In the genomic region with DNA sequence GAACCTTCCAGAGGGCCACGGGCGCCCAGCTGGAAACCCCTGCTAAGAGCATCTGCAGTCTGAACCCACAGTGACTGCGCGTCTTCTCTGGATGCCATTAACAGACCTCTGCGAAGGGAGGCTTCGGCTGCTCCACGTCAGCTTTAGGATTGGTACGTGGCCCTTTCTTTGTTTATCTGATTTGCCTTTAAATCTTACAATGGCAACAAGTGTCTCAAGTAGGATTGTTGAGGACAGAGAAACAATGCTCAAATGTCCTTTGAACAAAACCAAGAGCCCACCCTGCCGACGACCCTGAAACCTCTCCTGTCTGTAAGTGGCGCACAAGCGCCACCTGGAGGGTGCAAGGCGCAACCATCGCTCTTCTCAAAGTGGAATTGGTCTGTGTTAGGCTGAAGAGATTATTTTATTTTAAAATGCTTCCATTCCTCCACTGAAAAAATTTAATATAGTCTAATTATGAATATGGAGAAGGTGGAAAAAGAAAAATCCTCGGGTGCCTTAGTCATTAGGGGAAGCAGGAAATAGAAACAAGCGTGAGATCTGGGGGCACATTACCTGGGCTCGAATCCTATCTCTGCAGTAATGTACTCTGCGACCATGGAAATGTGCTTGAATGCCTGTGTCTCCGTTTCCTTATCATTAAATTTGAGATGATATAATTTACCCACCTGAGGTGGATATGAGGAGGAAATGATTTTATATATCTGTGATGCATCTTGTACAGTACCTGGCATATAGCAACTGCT, we compare ENCODE assay signal across 8 cellular contexts.
DNase-seq lines count a peak whose midpoint lies in the region; ATAC-seq and TF ChIP-seq lines count a peak whose summit lies in the region.

No MANE protein-coding gene starts in this region.

- H4K20me1 ChIP-seq in smooth muscle cell (ENCODE audit: low read depth) = no peaks in the 10 kb centered on the region

- H3K4me2 ChIP-seq in smooth muscle cell = peak overlapping the region; percentile 88

- intact Hi-C loops in activated CD4-positive, alpha-beta memory T cell treated with anti-CD3 and anti-CD28 coated beads for 36 hours (cut with micrococcal nuclease) = loop anchor here (1.0 to 2.0 kb wide), 2 partner anchors 130 to 819 kb away; no protein-coding TSS in a partner anchor
- intact Hi-C loops in body of pancreas (cut with DNase I) = loop anchor here (5.0 kb wide), 1 partner anchor 128 kb away; no protein-coding TSS in a partner anchor

- peaks cover 7% of the 10 kb centered on the region for H3K27me3 Mint-ChIP-seq in activated CD4-positive, alpha-beta memory T cell treated with anti-CD3 and anti-CD28 coated beads for 36 hours
- peaks cover 9% of the 10 kb centered on the region for H3K27me3 Mint-ChIP-seq in activated CD4-positive, alpha-beta memory T cell treated with anti-CD3 and anti-CD28 coated beads, Interleukin-2, amount 10 ng/mL, durations not matched to agents 7 days and 5 days

- H3F3A ChIP-seq in smooth muscle cell (ENCODE audit: low read depth) = no peaks in the 10 kb centered on the region

- H3K27ac ChIP-seq in Peyer's patch = no peak overlapping the region
- H3K27ac ChIP-seq in body of pancreas = no peak overlapping the region
- no peak overlapping the region for H3K27ac ChIP-seq in smooth muscle cell (ENCODE audit: low read depth)

- H3K9me3 ChIP-seq in Peyer's patch (no peaks in the 10 kb centered on the region), body of pancreas (no peaks in the 10 kb centered on the region), smooth muscle cell (replicated peaks; ENCODE audit: low read depth) (no peaks in the 10 kb centered on the region)

- ATAC-seq in HG03354 (IDR thresholded peaks at IDR 0.05; ENCODE audit: poor library complexity, severe bottlenecking, unreplicated experiment) = peak; percentile 67
- peak; percentile 53 for ATAC-seq in body of pancreas

- H3K79me2 ChIP-seq in smooth muscle cell (ENCODE audit: low read depth) = no peaks in the 10 kb centered on the region

- 20 to 21% methylated on average over 19 of the region's 19 CpGs for WGBS in body of pancreas, 2 donors
- 33% methylated on average over 19 of the region's 19 CpGs for WGBS in smooth muscle cell (ENCODE audit: low lambda C conversion rate)

- H3K36me3 ChIP-seq in Peyer's patch (no peaks in the 10 kb centered on the region), body of pancreas (replicated peaks in 1 of 2; ENCODE audit: insufficient read depth in 1 of 2, low read depth in 2 of 2) (no peaks in the 10 kb centered on the region), smooth muscle cell (ENCODE audit: low read depth) (no peaks in the 10 kb centered on the region)

- no peaks in the 10 kb centered on the region for H3K27me3 ChIP-seq in Peyer's patch
- H3K27me3 ChIP-seq in body of pancreas = no peaks in the 10 kb centered on the region
- H3K27me3 ChIP-seq in smooth muscle cell (ENCODE audit: low read depth) = no peaks in the 10 kb centered on the region

- TF ChIP-seq CTCF in Peyer's patch (IDR thresholded peaks at IDR 0.05) (peak; percentile 12 to 78 (median 70)), body of pancreas (IDR thresholded peaks at IDR 0.05) (peak; percentile 59 to 81 (median 69)), smooth muscle cell (IDR thresholded peaks at IDR 0.05; ENCODE audit: borderline replicate concordance, insufficient read depth, poor library complexity, severe bottlenecking) (peak; percentile 98)

- no peak overlapping the region for H3K4me3 Mint-ChIP-seq in activated CD4-positive, alpha-beta memory T cell treated with anti-CD3 and anti-CD28 coated beads for 36 hours
- H3K4me3 Mint-ChIP-seq in activated CD4-positive, alpha-beta memory T cell treated with anti-CD3 and anti-CD28 coated beads, Interleukin-2, amount 10 ng/mL, durations not matched to agents 7 days and 5 days = no peak overlapping the region

- peak; percentile 22 for DNase-seq in activated CD4-positive, alpha-beta memory T cell treated with anti-CD3 and anti-CD28 coated beads for 36 hours
- no peak for DNase-seq in activated CD4-positive, alpha-beta memory T cell treated with anti-CD3 and anti-CD28 coated beads, Interleukin-2, amount 10 ng/mL, durations not matched to agents 7 days and 5 days
- DNase-seq in Peyer's patch (peak in 2 of 3 donors; percentile 53 to 54), body of pancreas (peak in 3 of 4 donors; percentile 7 to 33 (median 21)), iris pigment epithelial cell (ENCODE audit: low read depth) (peak; percentile 26), smooth muscle cell (lab: John Stamatoyannopoulos, UW; ENCODE audit: unreplicated experiment) (no peak), DMS79 (lab: John Stamatoyannopoulos, UW) (no peak)

- POLR2A ChIA-PET in activated CD4-positive, alpha-beta memory T cell treated with anti-CD3 and anti-CD28 coated beads for 36 hours (lab: Charles Lee) = no interaction called here
- POLR2A ChIA-PET in activated CD4-positive, alpha-beta memory T cell treated with anti-CD3 and anti-CD28 coated beads, Interleukin-2, amount 10 ng/mL, durations not matched to agents 7 days and 5 days (lab: Charles Lee) = no interaction called here

- no peaks in the 10 kb centered on the region for H3K36me3 Mint-ChIP-seq in activated CD4-positive, alpha-beta memory T cell treated with anti-CD3 and anti-CD28 coated beads for 36 hours
- no peaks in the 10 kb centered on the region for H3K36me3 Mint-ChIP-seq in activated CD4-positive, alpha-beta memory T cell treated with anti-CD3 and anti-CD28 coated beads, Interleukin-2, amount 10 ng/mL, durations not matched to agents 7 days and 5 days (ENCODE audit: low read depth)

- H3K4me3 ChIP-seq in Peyer's patch (peak overlapping the region in 1 of 4 donors; percentile 22), body of pancreas (no peak overlapping the region), smooth muscle cell (peak overlapping the region; percentile 54)

- H3K4me1 Mint-ChIP-seq in activated CD4-positive, alpha-beta memory T cell treated with anti-CD3 and anti-CD28 coated beads for 36 hours (ENCODE audit: low read depth) = peaks cover 5% of the 10 kb centered on the region
- peaks cover 5% of the 10 kb centered on the region for H3K4me1 Mint-ChIP-seq in activated CD4-positive, alpha-beta memory T cell treated with anti-CD3 and anti-CD28 coated beads, Interleukin-2, amount 10 ng/mL, durations not matched to agents 7 days and 5 days

- no peaks in the 10 kb centered on the region for H3K9me3 Mint-ChIP-seq in activated CD4-positive, alpha-beta memory T cell treated with anti-CD3 and anti-CD28 coated beads for 36 hours
- no peaks in the 10 kb centered on the region for H3K9me3 Mint-ChIP-seq in activated CD4-positive, alpha-beta memory T cell treated with anti-CD3 and anti-CD28 coated beads, Interleukin-2, amount 10 ng/mL, durations not matched to agents 7 days and 5 days

- peak overlapping the region; percentile 52 for H3K9ac ChIP-seq in smooth muscle cell (ENCODE audit: low read depth)

- no peak for TF ChIP-seq POLR2A in Peyer's patch (IDR thresholded peaks at IDR 0.05)
- TF ChIP-seq POLR2A in body of pancreas (IDR thresholded peaks at IDR 0.05) = no peak

- no peaks in the 10 kb centered on the region for H3K4me1 ChIP-seq in Peyer's patch
- peaks cover 4% of the 10 kb centered on the region for H3K4me1 ChIP-seq in body of pancreas
- H3K4me1 ChIP-seq in smooth muscle cell (ENCODE audit: low read depth) = no peaks in the 10 kb centered on the region

- no peak overlapping the region for H3K27ac Mint-ChIP-seq in activated CD4-positive, alpha-beta memory T cell treated with anti-CD3 and anti-CD28 coated beads for 36 hours
- H3K27ac Mint-ChIP-seq in activated CD4-positive, alpha-beta memory T cell treated with anti-CD3 and anti-CD28 coated beads, Interleukin-2, amount 10 ng/mL, durations not matched to agents 7 days and 5 days = no peak overlapping the region

- CTCF ChIA-PET in activated CD4-positive, alpha-beta memory T cell treated with anti-CD3 and anti-CD28 coated beads for 36 hours (lab: Charles Lee) = interaction anchor here (0.6 to 3.7 kb wide), 6 partner anchors 9 to 841 kb away, joined by 3 to 18 read pairs (median 3); no protein-coding TSS in a partner anchor
- CTCF ChIA-PET in activated CD4-positive, alpha-beta memory T cell treated with anti-CD3 and anti-CD28 coated beads, Interleukin-2, amount 10 ng/mL, durations not matched to agents 7 days and 5 days (lab: Charles Lee) = interaction anchor here (0.6 to 1.0 kb wide), 2 partner anchors 117 to 130 kb away, joined by 3 to 6 read pairs; no protein-coding TSS in a partner anchor

- peak overlapping the region; percentile 96 for H2AFZ ChIP-seq in smooth muscle cell (ENCODE audit: low read depth)

Comparison
In these comparisons a context has a peak if more than half of its experiments do, and no peak if none do; other contexts are left out.
1. DNase-seq: peak in activated CD4-positive, alpha-beta memory T cell treated with anti-CD3 and anti-CD28 coated beads for 36 hours (single experiment), Peyer's patch (2 of 3), body of pancreas (3 of 4) and iris pigment epithelial cell (single experiment); none in activated CD4-positive, alpha-beta memory T cell treated with anti-CD3 and anti-CD28 coated beads, Interleukin-2, amount 10 ng/mL, durations not matched to agents 7 days and 5 days (single experiment), smooth muscle cell (single experiment) and DMS79 (single experiment).
2. Peak in every context shown above with its lines, with median percentiles within 50 percentile points of each other: CTCF ChIP-seq.